In the genomic region with DNA sequence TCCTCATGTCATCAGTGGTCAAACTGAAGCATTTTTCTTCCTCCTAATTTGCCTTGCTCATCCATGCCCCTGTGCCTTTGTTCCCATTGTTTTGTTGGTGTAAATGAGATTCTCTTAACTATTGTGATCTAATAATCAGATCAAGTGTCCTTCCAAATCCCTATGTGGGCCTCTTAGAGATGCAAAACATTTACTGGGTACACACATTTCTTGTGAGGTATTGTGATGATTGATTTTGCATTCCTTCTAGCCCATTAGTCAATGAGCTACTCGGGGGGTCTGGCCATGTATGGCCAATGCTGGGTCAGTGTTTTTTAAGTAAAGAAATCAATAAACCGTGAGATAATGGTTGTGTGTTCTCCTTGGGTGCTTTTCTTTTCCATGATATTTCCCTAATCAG, we compare ENCODE assay signal across 26 cellular contexts.
"Had no signal": no experiment of that assay in that cellular context is flagged by ENCODE, and none has a peak within 500 bp of the region (broad histone marks: within the 10 kb centered on the region; RNA-seq: fewer than 3 reads in every experiment).

No MANE protein-coding gene starts in this region.

- H3K4me3 ChIP-seq: breast epithelium, heart left ventricle, stomach, thyroid gland, upper lobe of left lung, vagina had no signal

- H3K27me3 ChIP-seq: breast epithelium, heart left ventricle, stomach, thyroid gland, upper lobe of left lung, vagina had no signal

- H3K27ac ChIP-seq: breast epithelium, heart left ventricle, stomach, thyroid gland, upper lobe of left lung, vagina had no signal

- DNase-seq: activated CD4-positive, alpha-beta T cell treated with anti-CD3 and anti-CD28 coated beads, Interleukin-2, amount 50 U/mL, for 1 hour; activated CD8-positive, alpha-beta T cell treated with anti-CD3 and anti-CD28 coated beads, Interleukin-2, amount 10 ng/mL, durations not matched to agents 7 days and 5 days; activated naive CD4-positive, alpha-beta T cell; activated T-cell treated with anti-CD3 and anti-CD28 coated beads for 4 hours; activated T-cell treated with anti-CD3 and anti-CD28 coated beads, Interleukin-2, amount 50 U/mL, for 72 hours; central memory CD4-positive, alpha-beta T cell; endodermal cell; foreskin fibroblast; heart left ventricle; hypothalamus; islet precursor cell; left colon; naive thymus-derived CD4-positive, alpha-beta T cell; occipital lobe; right cardiac atrium; stimulated activated CD4-positive, alpha-beta T cell treated with anti-CD3 and anti-CD28 coated beads, Interleukin-15, amount 100 ng/mL, for 24 hours; stimulated activated CD4-positive, alpha-beta T cell treated with anti-CD3 and anti-CD28 coated beads, Interleukin-2, amount 100 ng/mL, for 24 hours; stimulated activated naive B cell treated with anti-CD40 and anti-IgM and Interleukin-4, amounts not matched to agents 10 μg/mL and 1 μg/mL and 100 μg/mL, for 72 hours; stomach; T-helper 2 cell; thyroid gland; upper lobe of left lung had no signal

- H3K4me1 ChIP-seq: breast epithelium, heart left ventricle, stomach, thyroid gland, upper lobe of left lung, vagina had no signal

- ATAC-seq: activated CD8-positive, alpha-beta T cell treated with anti-CD3 and anti-CD28 coated beads, Interleukin-2, amount 10 ng/mL, durations not matched to agents 7 days and 5 days; activated naive CD4-positive, alpha-beta T cell treated with anti-CD3 and anti-CD28 coated beads, Interleukin-2, amount 50 U/mL, for 72 hours; activated T-cell treated with anti-CD3 and anti-CD28 coated beads, Interleukin-2, amount 50 U/mL, for 72 hours; esophagus mucosa; heart left ventricle; left colon; naive thymus-derived CD4-positive, alpha-beta T cell; right cardiac atrium; stimulated activated naive B cell treated with anti-CD40 and anti-IgM and Interleukin-4, amounts not matched to agents 10 μg/mL and 1 μg/mL and 100 μg/mL, for 72 hours had no signal

- H3K9me3 ChIP-seq: breast epithelium, heart left ventricle, stomach, thyroid gland, upper lobe of left lung, vagina had no signal

- H3K36me3 ChIP-seq: breast epithelium, heart left ventricle, stomach, thyroid gland, upper lobe of left lung, vagina had no signal
